Comparison of ENCODE assay signal across 8 cellular contexts in genomic region chr6:146543940-146544661, GRCh38. TPM values are rescaled to one million over a fixed set of nuclear protein-coding genes. Genes with fewer than 3 reads are reported as not detected.
DNase-seq lines count a peak whose midpoint lies in the region; TF ChIP-seq lines count a peak whose summit lies in the region.

No MANE protein-coding gene starts in this region.

- H3K27ac Mint-ChIP-seq in activated naive CD4-positive, alpha-beta T cell treated with anti-CD3 and anti-CD28 coated beads, Interleukin-2, amount 50 U/mL, for 24 hours: no peak overlapping the region
- peak overlapping the region; percentile 97 for H3K27ac Mint-ChIP-seq in neural crest cell (ENCODE audit: unreplicated experiment)

- in situ Hi-C loops in GM13977 (cut with MboI; ENCODE audit: low pct_unique_long_range_greater_than_20kb, low sequenced_read_pairs, unreplicated experiment): no loop called here

- H3K27ac ChIP-seq in HUES6 (ENCODE audit: low read depth, low read length): no peak overlapping the region

- no peaks in the 10 kb centered on the region for H3K36me3 ChIP-seq in HUES6 (ENCODE audit: control insufficient read depth, insufficient read depth, low read length)

- peaks cover 37% of the 10 kb centered on the region for H3K27me3 Mint-ChIP-seq in activated naive CD4-positive, alpha-beta T cell treated with anti-CD3 and anti-CD28 coated beads, Interleukin-2, amount 50 U/mL, for 24 hours
- no peaks in the 10 kb centered on the region for H3K27me3 Mint-ChIP-seq in neural crest cell (ENCODE audit: low read depth)

- peaks cover 6% of the 10 kb centered on the region for H3K4me1 Mint-ChIP-seq in activated naive CD4-positive, alpha-beta T cell treated with anti-CD3 and anti-CD28 coated beads, Interleukin-2, amount 50 U/mL, for 24 hours
- peaks cover 28% of the 10 kb centered on the region for H3K4me1 Mint-ChIP-seq in neural crest cell

- peaks cover 21% of the 10 kb centered on the region for H3K4me1 ChIP-seq in HUES6 (ENCODE audit: control insufficient read depth, insufficient read depth, low read length)

- H3K4me3 Mint-ChIP-seq in activated naive CD4-positive, alpha-beta T cell treated with anti-CD3 and anti-CD28 coated beads, Interleukin-2, amount 50 U/mL, for 24 hours: peak overlapping the region; percentile 74
- peak overlapping the region; percentile 100 for H3K4me3 Mint-ChIP-seq in neural crest cell

- TF ChIP-seq CTCF in neural crest cell (conservative IDR thresholded peaks at IDR 0.05) (no peak), GM13977 (IDR thresholded peaks at IDR 0.05; ENCODE audit: extremely low read depth, insufficient read depth, missing control alignments) (no peak)

- H3K4me3 ChIP-seq in HUES6 (ENCODE audit: low read depth, low read length): peak overlapping the region; percentile 91

- no peaks in the 10 kb centered on the region for H3K27me3 ChIP-seq in HUES6 (ENCODE audit: control insufficient read depth, insufficient read depth, low read length)

- H3K9ac ChIP-seq in HUES6 (ENCODE audit: low read length): peak overlapping the region; percentile 86

- H3K36me3 Mint-ChIP-seq in activated naive CD4-positive, alpha-beta T cell treated with anti-CD3 and anti-CD28 coated beads, Interleukin-2, amount 50 U/mL, for 24 hours: no peaks in the 10 kb centered on the region
- H3K36me3 Mint-ChIP-seq in neural crest cell (ENCODE audit: low read depth): peaks cover 2% of the 10 kb centered on the region

- H3K9me3 Mint-ChIP-seq in activated naive CD4-positive, alpha-beta T cell treated with anti-CD3 and anti-CD28 coated beads, Interleukin-2, amount 50 U/mL, for 24 hours: no peaks in the 10 kb centered on the region
- no peaks in the 10 kb centered on the region for H3K9me3 Mint-ChIP-seq in neural crest cell

- DNase-seq in stimulated activated CD4-positive, alpha-beta T cell treated with anti-CD3 and anti-CD28 coated beads, Interleukin-15, amount 100 ng/mL, for 24 hours: peak; percentile 3
- DNase-seq in stimulated activated CD4-positive, alpha-beta T cell treated with anti-CD3 and anti-CD28 coated beads, Interleukin-4, amount 100 ng/mL, for 4 hours: no peak
- DNase-seq in glomerular visceral epithelial cell (ENCODE audit: extremely low spot score) (peak; percentile 59), neural crest cell (ENCODE audit: low read depth, low spot score) (peak; percentile 32), GM13977 (ENCODE audit: low spot score) (no peak), GM19238 (ENCODE audit: insufficient read length, low spot score) (no peak)

- no peaks in the 10 kb centered on the region for H3K9me3 ChIP-seq in HUES6 (ENCODE audit: control insufficient read depth, insufficient read depth, low read depth, low read length)

RNA-seq across cellular contexts. Expression of gene RAB32, which starts 0.5 kb away (rescaled TPM):
- total RNA-seq in neural crest cell: 23.8 and 26.0 TPM in 2 replicates

RNA-seq across cellular contexts. Expression of gene ADGB, which starts 54.7 kb away (rescaled TPM):
- total RNA-seq in neural crest cell: not detected in 2 replicates

Comparison
In these comparisons a context has a peak if more than half of its experiments do, and no peak if none do; other contexts are left out.
1. DNase-seq: peak in stimulated activated CD4-positive, alpha-beta T cell treated with anti-CD3 and anti-CD28 coated beads, Interleukin-15, amount 100 ng/mL, for 24 hours (single experiment), glomerular visceral epithelial cell (single experiment) and neural crest cell (single experiment); none in stimulated activated CD4-positive, alpha-beta T cell treated with anti-CD3 and anti-CD28 coated beads, Interleukin-4, amount 100 ng/mL, for 4 hours (0 of 2), GM13977 (single experiment) and GM19238 (single experiment).